ENCODE assay signal across 16 cellular contexts in genomic region chr2:128249555-128249954, GRCh38.
A peak's percentile ranks its signal among the peaks of the same experiment; 100 is the strongest.
DNase-seq lines count a peak whose midpoint lies in the region; ATAC-seq and TF ChIP-seq lines count a peak whose summit lies in the region.
"Had no signal": no experiment of that assay in that cellular context is flagged by ENCODE, and none has a peak within 500 bp of the region (broad histone marks: within the 10 kb centered on the region; RNA-seq: fewer than 3 reads in every experiment).

No MANE protein-coding gene starts in this region.

- H3K4ac ChIP-seq in mesenchymal stem cell (ENCODE audit: low read depth in 1 of 2, low read length in 2 of 2) = no peak overlapping the region

- H3K4me2 ChIP-seq in mesenchymal stem cell (ENCODE audit: low read length, poor library complexity, severe bottlenecking) = no peak overlapping the region

- no peak overlapping the region for H2BK5ac ChIP-seq in mesenchymal stem cell (ENCODE audit: low read depth, low read length, poor library complexity, severe bottlenecking)

- peak overlapping the region; percentile 23 for H4K8ac ChIP-seq in mesenchymal stem cell (ENCODE audit: low read length)

- no peak overlapping the region for H3K4me3 ChIP-seq in right atrium auricular region
- H3K4me3 ChIP-seq in mesenchymal stem cell (ENCODE audit: insufficient read depth in 1 of 2, low read depth in 1 of 2, low read length in 2 of 2) = no peak overlapping the region
- no peak overlapping the region for H3K4me3 ChIP-seq in A673 (ENCODE audit: low read depth, low read length, poor library complexity, severe bottlenecking)

- H3K4me1 Mint-ChIP-seq in type B pancreatic cell (ENCODE audit: unreplicated experiment) = no peaks in the 10 kb centered on the region

- H3K4me3 Mint-ChIP-seq in type B pancreatic cell = no peak overlapping the region
- H3K4me3 Mint-ChIP-seq: CD4-positive, alpha-beta memory T cell; HFFc6 had no signal

- no peak overlapping the region for H3K18ac ChIP-seq in mesenchymal stem cell (ENCODE audit: low read depth in 1 of 2, low read length in 2 of 2)

- no peaks in the 10 kb centered on the region for H3K9me3 ChIP-seq in right atrium auricular region
- H3K9me3 ChIP-seq in mesenchymal stem cell (ENCODE audit: control insufficient read depth, low read length) = no peaks in the 10 kb centered on the region
- no peaks in the 10 kb centered on the region for H3K9me3 ChIP-seq in A673 (ENCODE audit: low read depth, low read length, poor library complexity, severe bottlenecking)
- H3K9me3 ChIP-seq: BE2C had no signal

- intact Hi-C loops in Right ventricle myocardium inferior (cut with DNase I) (no loop called here), cardiac septum (cut with DNase I) (no loop called here), A673 (cut with micrococcal nuclease; ENCODE audit: unreplicated experiment) (no loop called here)

- ATAC-seq in Right ventricle myocardium inferior = peak; percentile 84

- no peaks in the 10 kb centered on the region for H3K36me3 ChIP-seq in right atrium auricular region
- no peaks in the 10 kb centered on the region for H3K36me3 ChIP-seq in mesenchymal stem cell (ENCODE audit: control insufficient read depth in 1 of 2, insufficient read depth in 2 of 2, low read depth in 1 of 2, low read length in 2 of 2)
- H3K36me3 ChIP-seq in A673 (ENCODE audit: insufficient read depth, low read length, poor library complexity, severe bottlenecking) = no peaks in the 10 kb centered on the region
- H3K36me3 ChIP-seq: BE2C had no signal

- DNase-seq in Right ventricle myocardium inferior (ENCODE audit: missing footprints) (no peak), cardiac septum (ENCODE audit: low spot score) (no peak), right atrium auricular region (ENCODE audit: low spot score) (peak; percentile 36), mesenchymal stem cell (no peak), type B pancreatic cell (ENCODE audit: extremely low spot score, unreplicated experiment) (peak; percentile 34), SW480 (ENCODE audit: low spot score) (no peak), NCI-H1092 (lab: John Stamatoyannopoulos, UW) (no peak), A673 (ENCODE audit: low spot score) (no peak)
- DNase-seq: BE2C; CD4-positive, alpha-beta memory T cell; DMS153; DMS79 treated with DMSO at 0.1 percent for 48 hours; EL; HCEC 1CT; HFFc6 had no signal

- H3K27ac ChIP-seq in right atrium auricular region = no peak overlapping the region
- no peak overlapping the region for H3K27ac ChIP-seq in mesenchymal stem cell (ENCODE audit: low read length, poor library complexity, severe bottlenecking)
- no peak overlapping the region for H3K27ac ChIP-seq in A673 (ENCODE audit: low read depth, low read length, poor library complexity, severe bottlenecking)
- H3K27ac ChIP-seq: C4-2B had no signal

- H3K9ac ChIP-seq in mesenchymal stem cell (ENCODE audit: low read length) = no peak overlapping the region

- no peaks in the 10 kb centered on the region for H3K27me3 Mint-ChIP-seq in type B pancreatic cell

- H2BK12ac ChIP-seq in mesenchymal stem cell (ENCODE audit: low read length in 2 of 2) = no peak overlapping the region

- no peaks in the 10 kb centered on the region for H3K36me3 Mint-ChIP-seq in type B pancreatic cell
- H3K36me3 Mint-ChIP-seq: CD4-positive, alpha-beta memory T cell had no signal

- no TSS peak for BruUV-seq in A673 (replicated peaks; lab: Mats Ljungman, UMichigan)

- no peak overlapping the region for H3K23ac ChIP-seq in mesenchymal stem cell (ENCODE audit: low read length in 2 of 2)

- no peak overlapping the region for H2BK120ac ChIP-seq in mesenchymal stem cell (ENCODE audit: low read depth, low read length)

- H3K4me1 ChIP-seq in right atrium auricular region = no peaks in the 10 kb centered on the region
- no peaks in the 10 kb centered on the region for H3K4me1 ChIP-seq in mesenchymal stem cell (ENCODE audit: control insufficient read depth, insufficient read depth, low read depth, low read length)
- H3K4me1 ChIP-seq in A673 (ENCODE audit: insufficient read depth, low read length, poor library complexity, severe bottlenecking) = peaks cover 4% of the 10 kb centered on the region
- H3K4me1 ChIP-seq: BE2C had no signal

- TF ChIP-seq CTCF in right atrium auricular region (IDR thresholded peaks at IDR 0.05) (no peak), type B pancreatic cell (conservative IDR thresholded peaks at IDR 0.05) (no peak), A673 (conservative IDR thresholded peaks at IDR 0.05; ENCODE audit: low read depth, low read length) (no peak)

- no peaks in the 10 kb centered on the region for H3K27me3 ChIP-seq in right atrium auricular region
- no peaks in the 10 kb centered on the region for H3K27me3 ChIP-seq in mesenchymal stem cell (ENCODE audit: control insufficient read depth in 1 of 2, insufficient read depth in 1 of 2, low read length in 2 of 2)
- H3K27me3 ChIP-seq in A673 (replicated peaks; ENCODE audit: insufficient read depth, low read depth, low read length, poor library complexity) = no peaks in the 10 kb centered on the region
- H3K27me3 ChIP-seq: BE2C had no signal

- no peaks in the 10 kb centered on the region for H3K79me1 ChIP-seq in mesenchymal stem cell (replicated peaks; ENCODE audit: low read length, poor library complexity, severe bottlenecking)

- CTCF ChIA-PET in A673 (lab: Charles Lee) = no interaction called here

- WGBS in mesenchymal stem cell = 89% methylated on average over 1 of the region's 2 CpGs

- H3K14ac ChIP-seq in mesenchymal stem cell (ENCODE audit: low read length in 2 of 2) = no peak overlapping the region

- H2AK5ac ChIP-seq in mesenchymal stem cell (ENCODE audit: low read length, severe bottlenecking) = no peak overlapping the region

- POLR2A ChIA-PET in A673 (lab: Charles Lee; ENCODE audit: low non-redundant PET) = no interaction called here

- no peak overlapping the region for H2AFZ ChIP-seq in mesenchymal stem cell (ENCODE audit: low read depth, low read length)

- H2BK15ac ChIP-seq in mesenchymal stem cell (ENCODE audit: low read depth, poor library complexity, severe bottlenecking) = no peak overlapping the region

- H4K91ac ChIP-seq in mesenchymal stem cell (ENCODE audit: low read length) = no peak overlapping the region

- H3K9me3 Mint-ChIP-seq in type B pancreatic cell = no peaks in the 10 kb centered on the region
- H3K9me3 Mint-ChIP-seq: CD4-positive, alpha-beta memory T cell; HFFc6 had no signal

- no peak overlapping the region for H3K27ac Mint-ChIP-seq in type B pancreatic cell
- H3K27ac Mint-ChIP-seq: CD4-positive, alpha-beta memory T cell; HFFc6 had no signal

Comparison
In these comparisons a context has a peak if more than half of its experiments do, and no peak if none do; other contexts are left out.
1. DNase-seq: peak in right atrium auricular region (single experiment) and type B pancreatic cell (single experiment); none in Right ventricle myocardium inferior (single experiment), cardiac septum (single experiment), mesenchymal stem cell (single experiment), SW480 (single experiment), NCI-H1092 (single experiment) and A673 (single experiment).